9 cellular contexts compared by ENCODE assay signal in the genomic region with DNA sequence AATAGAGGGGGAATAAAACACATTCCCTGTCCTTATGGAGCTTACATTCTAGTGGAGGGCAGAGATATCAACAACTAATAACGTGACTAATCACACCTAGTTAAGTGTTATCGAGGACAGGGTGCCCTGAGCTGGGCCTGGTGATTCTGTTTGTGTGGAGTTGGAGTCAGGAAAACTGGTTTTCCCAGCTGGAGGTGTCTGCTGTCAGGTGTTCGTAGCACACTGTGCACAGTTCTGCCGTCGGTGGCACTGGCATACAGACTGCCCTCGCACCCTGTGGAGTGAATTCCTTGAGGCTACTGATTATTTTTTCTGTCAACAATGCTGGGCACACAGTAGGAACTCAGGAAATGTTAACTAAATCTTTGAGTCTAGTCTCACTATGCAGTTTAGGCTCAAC. TPM values are rescaled to one million over a fixed set of nuclear protein-coding genes. Genes with fewer than 3 reads are reported as not detected.
DNase-seq lines count a peak whose midpoint lies in the region; ATAC-seq, FAIRE-seq and TF ChIP-seq lines count a peak whose summit lies in the region.
"Had no signal": no experiment of that assay in that cellular context is flagged by ENCODE, and none has a peak within 500 bp of the region (broad histone marks: within the 10 kb centered on the region; RNA-seq: fewer than 3 reads in every experiment).

No MANE protein-coding gene starts in this region.

- H4K20me1 ChIP-seq in SU-DHL-6 (ENCODE audit: low read depth, low read length) (no peaks in the 10 kb centered on the region), hepatocyte (ENCODE audit: insufficient read depth, poor library complexity, severe bottlenecking) (no peaks in the 10 kb centered on the region)

- H3K4me3 ChIP-seq in SU-DHL-6 (ENCODE audit: insufficient read depth, low read length, poor library complexity, severe bottlenecking) (no peak overlapping the region), hepatocyte (no peak overlapping the region)

- H3K27ac ChIP-seq in SU-DHL-6 (ENCODE audit: low read depth, low read length) (no peak overlapping the region), hepatocyte (peak overlapping the region; percentile 67)

- H3K4me2 ChIP-seq in SU-DHL-6 (ENCODE audit: low read depth, low read length, poor library complexity, severe bottlenecking) (no peak overlapping the region), hepatocyte (peak overlapping the region; percentile 73)

- peaks cover 29% of the 10 kb centered on the region for H3K4me1 ChIP-seq in hepatocyte (ENCODE audit: insufficient read depth)

- H3K79me2 ChIP-seq in SU-DHL-6 (ENCODE audit: insufficient read depth, low read length), result no peaks in the 10 kb centered on the region
- peaks cover 19% of the 10 kb centered on the region for H3K79me2 ChIP-seq in hepatocyte

- no peak for ATAC-seq in stimulated activated memory B cell treated with anti-CD40 and anti-IgM and Interleukin-4, amounts not matched to agents 10 μg/mL and 1 μg/mL and 100 μg/mL, for 72 hours

- H3K36me3 Mint-ChIP-seq in activated CD4-positive, alpha-beta T cell treated with anti-CD3 and anti-CD28 coated beads, Interleukin-2, amount 10 ng/mL, durations not matched to agents 24 days and 14 days (ENCODE audit: low read depth), result peaks cover 21% of the 10 kb centered on the region
- peaks cover 27% of the 10 kb centered on the region for H3K36me3 Mint-ChIP-seq in stimulated activated memory B cell treated with anti-CD40 and anti-IgM and Interleukin-4, amounts not matched to agents 10 μg/mL and 1 μg/mL and 100 μg/mL, for 72 hours

- no peaks in the 10 kb centered on the region for H3K27me3 Mint-ChIP-seq in activated CD4-positive, alpha-beta T cell treated with anti-CD3 and anti-CD28 coated beads, Interleukin-2, amount 10 ng/mL, durations not matched to agents 24 days and 14 days
- H3K27me3 Mint-ChIP-seq in stimulated activated memory B cell treated with anti-CD40 and anti-IgM and Interleukin-4, amounts not matched to agents 10 μg/mL and 1 μg/mL and 100 μg/mL, for 72 hours, result no peaks in the 10 kb centered on the region

- DNase-seq in activated CD4-positive, alpha-beta T cell treated with anti-CD3 and anti-CD28 coated beads, Interleukin-2, amount 10 ng/mL, durations not matched to agents 24 days and 14 days, result no peak
- DNase-seq in activated CD4-positive, alpha-beta T cell treated with anti-CD3 and anti-CD28 coated beads, Interleukin-2, amount 50 U/mL, for 1 hour, result no peak
- DNase-seq in hepatocyte (ENCODE audit: low spot score), result peak; percentile 22
- DNase-seq in NCI-H2227 treated with DMSO at 0.1 percent for 48 hours (lab: John Stamatoyannopoulos, UW), result no peak
- DNase-seq in AG08396 (ENCODE audit: low spot score), result no peak
- no peak for DNase-seq in urothelium cell line (ENCODE audit: low spot score)
- DNase-seq: BE2C had no signal

- H3K27ac Mint-ChIP-seq in activated CD4-positive, alpha-beta T cell treated with anti-CD3 and anti-CD28 coated beads, Interleukin-2, amount 10 ng/mL, durations not matched to agents 24 days and 14 days, result no peak overlapping the region
- no peak overlapping the region for H3K27ac Mint-ChIP-seq in stimulated activated memory B cell treated with anti-CD40 and anti-IgM and Interleukin-4, amounts not matched to agents 10 μg/mL and 1 μg/mL and 100 μg/mL, for 72 hours

- H3K9me2 ChIP-seq in SU-DHL-6 (replicated peaks; ENCODE audit: insufficient read depth, low read length) (no peaks in the 10 kb centered on the region), hepatocyte (replicated peaks; ENCODE audit: insufficient read depth) (no peaks in the 10 kb centered on the region)

- TF ChIP-seq CTCF in SU-DHL-6 (IDR thresholded peaks at IDR 0.05; ENCODE audit: insufficient read depth, low read length, poor library complexity, severe bottlenecking) (no peak), hepatocyte (IDR thresholded peaks at IDR 0.05; ENCODE audit: poor library complexity) (no peak)

- no peak overlapping the region for H3K9ac ChIP-seq in SU-DHL-6 (ENCODE audit: low read length)

- H3K27me3 ChIP-seq in SU-DHL-6 (ENCODE audit: low read length) (no peaks in the 10 kb centered on the region), hepatocyte (no peaks in the 10 kb centered on the region)
- H3K27me3 ChIP-seq: BE2C had no signal

- peak overlapping the region; percentile 93 for H3K4me3 Mint-ChIP-seq in activated CD4-positive, alpha-beta T cell treated with anti-CD3 and anti-CD28 coated beads, Interleukin-2, amount 10 ng/mL, durations not matched to agents 24 days and 14 days
- H3K4me3 Mint-ChIP-seq in stimulated activated memory B cell treated with anti-CD40 and anti-IgM and Interleukin-4, amounts not matched to agents 10 μg/mL and 1 μg/mL and 100 μg/mL, for 72 hours, result peak overlapping the region; percentile 99

- no peaks in the 10 kb centered on the region for H3F3A ChIP-seq in SU-DHL-6 (ENCODE audit: insufficient read depth)

- peaks cover 32% of the 10 kb centered on the region for H3K4me1 Mint-ChIP-seq in activated CD4-positive, alpha-beta T cell treated with anti-CD3 and anti-CD28 coated beads, Interleukin-2, amount 10 ng/mL, durations not matched to agents 24 days and 14 days
- peaks cover 38% of the 10 kb centered on the region for H3K4me1 Mint-ChIP-seq in stimulated activated memory B cell treated with anti-CD40 and anti-IgM and Interleukin-4, amounts not matched to agents 10 μg/mL and 1 μg/mL and 100 μg/mL, for 72 hours

- no peak for FAIRE-seq in urothelium cell line (lab: Jason Lieb, UNC)

- H3K36me3 ChIP-seq in SU-DHL-6 (ENCODE audit: low read length) (peaks cover 5% of the 10 kb centered on the region; the same call in 1 of the 2 replicates), hepatocyte (replicated peaks; ENCODE audit: insufficient read depth, low read depth) (no peaks in the 10 kb centered on the region)

- peak overlapping the region; percentile 99 for H2AFZ ChIP-seq in SU-DHL-6 (ENCODE audit: low read depth, low read length, severe bottlenecking)
- no peak overlapping the region for H2AFZ ChIP-seq in hepatocyte

- H3K9me3 ChIP-seq in SU-DHL-6 (ENCODE audit: insufficient read depth, low read length), result no peaks in the 10 kb centered on the region
- H3K9me3 ChIP-seq in hepatocyte (ENCODE audit: low read depth), result no peaks in the 10 kb centered on the region
- H3K9me3 ChIP-seq: BE2C had no signal

- peaks cover 12% of the 10 kb centered on the region for H3K9me3 Mint-ChIP-seq in activated CD4-positive, alpha-beta T cell treated with anti-CD3 and anti-CD28 coated beads, Interleukin-2, amount 10 ng/mL, durations not matched to agents 24 days and 14 days
- H3K9me3 Mint-ChIP-seq in stimulated activated memory B cell treated with anti-CD40 and anti-IgM and Interleukin-4, amounts not matched to agents 10 μg/mL and 1 μg/mL and 100 μg/mL, for 72 hours, result peaks cover 11% of the 10 kb centered on the region

- intact Hi-C loops in activated CD4-positive, alpha-beta T cell treated with anti-CD3 and anti-CD28 coated beads, Interleukin-2, amount 10 ng/mL, durations not matched to agents 24 days and 14 days (cut with micrococcal nuclease), result loop anchor here (1.0 kb wide), 2 partner anchors 32 to 105 kb away; a partner anchor contains a TSS

- 51% methylated on average over 6 of the region's 6 CpGs for WGBS in hepatocyte (ENCODE audit: low lambda C conversion rate, missing lambda C conversion rate)

RNA-seq across cellular contexts. Expression of a gene that starts 0.9 kb away (rescaled TPM):
- total RNA-seq in activated CD4-positive, alpha-beta T cell treated with anti-CD3 and anti-CD28 coated beads, Interleukin-2, amount 10 ng/mL, durations not matched to agents 24 days and 14 days, result 3.1 and 4.3 TPM in 2 replicates
- 16.4 and 20.6 TPM in 2 replicates for total RNA-seq in hepatocyte
- polyA plus RNA-seq in hepatocyte, result 16.7 and 18.6 TPM in 2 replicates

RNA-seq across cellular contexts. Expression of a gene that starts 32.1 kb away (rescaled TPM):
- 24.8 and 26.6 TPM in 2 replicates for total RNA-seq in activated CD4-positive, alpha-beta T cell treated with anti-CD3 and anti-CD28 coated beads, Interleukin-2, amount 10 ng/mL, durations not matched to agents 24 days and 14 days
- 128 and 132 TPM in 2 replicates for total RNA-seq in hepatocyte
- 70.0 and 73.1 TPM in 2 replicates for polyA plus RNA-seq in hepatocyte
